ENCODE assay signal across 22 cellular contexts in the genomic region with DNA sequence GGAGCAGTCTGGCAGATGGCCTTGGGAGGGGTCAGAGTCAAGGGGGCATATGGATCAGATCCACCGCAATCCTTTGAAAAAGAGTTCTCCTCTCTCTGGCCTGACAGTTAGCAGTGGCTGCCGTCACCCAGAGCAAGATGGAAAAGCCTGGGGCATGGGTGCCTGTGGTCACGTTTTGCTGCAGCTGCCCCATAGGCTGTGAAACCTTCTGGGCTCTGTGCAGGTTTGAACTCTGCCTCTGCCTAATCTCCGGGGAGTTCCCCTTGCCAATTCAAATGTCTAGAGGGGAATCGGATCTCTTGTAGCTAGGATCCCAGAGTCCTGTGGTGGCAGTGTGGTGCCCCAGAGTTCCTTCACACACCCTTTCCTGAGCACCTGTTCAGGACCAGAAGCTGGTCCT.
"Had no signal": no experiment of that assay in that cellular context is flagged by ENCODE, and none has a peak within 500 bp of the region (broad histone marks: within the 10 kb centered on the region; RNA-seq: fewer than 3 reads in every experiment).

No MANE protein-coding gene starts in this region.

- H3K4me1 Mint-ChIP-seq: IgD-negative memory B cell had no signal

- H3K9me3 ChIP-seq: SK-N-SH had no signal

- H3K4me3 Mint-ChIP-seq: IgD-negative memory B cell had no signal

- H3K4me3 ChIP-seq: K562 had no signal

- H3K27me3 Mint-ChIP-seq: IgD-negative memory B cell had no signal

- DNase-seq: Kasumi-1; MM.1S; NCI-H1092 treated with DMSO at 0.1 percent for 48 hours; NCI-H1436; NCI-H187; NCI-H2029; NCI-H2081 treated with DMSO at 0.1 percent for 48 hours; NCI-H2227 treated with DMSO at 0.1 percent for 48 hours; NCI-H510A treated with DMSO at 0.1 percent for 48 hours; NCI-H69; NCI-H774; NK-92 treated with Interleukin-12 subunit alpha and Interleukin-12 subunit beta, amount 100 ng/mL, for 24 hours; PC-3; SHP77; SK-N-SH; SW 1271 had no signal

- ATAC-seq: K562, Panc1, PC-3 had no signal

- H3K27ac ChIP-seq: HL-60, KMS-11, RWPE1 had no signal
